ENCODE assay signal across 1 cellular context in genomic region chr3:48232734-48233133, GRCh38.
A peak's percentile ranks its signal among the peaks of the same experiment; 100 is the strongest.
TF ChIP-seq lines count a peak whose summit lies in the region.

No MANE protein-coding gene starts in this region.

TF ChIP-seq in HEK293, 187 proteins besides CTCF, POLR2A, EP300 and RAD21 (continued from another document and continues in another):
- TF ChIP-seq ZNF704 (tag by site-specific recombination; IDR thresholded peaks at IDR 0.05), result no peak
- peak; percentile 85 for TF ChIP-seq HIC1 (tag by site-specific recombination; IDR thresholded peaks at IDR 0.05)
- TF ChIP-seq ZNF354C (tag by site-specific recombination; IDR thresholded peaks at IDR 0.05; ENCODE audit: borderline replicate concordance, low read depth), result no peak
- TF ChIP-seq ZSCAN23 (tag by site-specific recombination; IDR thresholded peaks at IDR 0.05), result no peak
- TF ChIP-seq HOXD13 (CRISPR knock-in tag; IDR thresholded peaks at IDR 0.05; ENCODE audit: borderline replicate concordance), result no peak
- TF ChIP-seq ZNF239 (tag by site-specific recombination; IDR thresholded peaks at IDR 0.05), result no peak
- TF ChIP-seq, protein P1, sequence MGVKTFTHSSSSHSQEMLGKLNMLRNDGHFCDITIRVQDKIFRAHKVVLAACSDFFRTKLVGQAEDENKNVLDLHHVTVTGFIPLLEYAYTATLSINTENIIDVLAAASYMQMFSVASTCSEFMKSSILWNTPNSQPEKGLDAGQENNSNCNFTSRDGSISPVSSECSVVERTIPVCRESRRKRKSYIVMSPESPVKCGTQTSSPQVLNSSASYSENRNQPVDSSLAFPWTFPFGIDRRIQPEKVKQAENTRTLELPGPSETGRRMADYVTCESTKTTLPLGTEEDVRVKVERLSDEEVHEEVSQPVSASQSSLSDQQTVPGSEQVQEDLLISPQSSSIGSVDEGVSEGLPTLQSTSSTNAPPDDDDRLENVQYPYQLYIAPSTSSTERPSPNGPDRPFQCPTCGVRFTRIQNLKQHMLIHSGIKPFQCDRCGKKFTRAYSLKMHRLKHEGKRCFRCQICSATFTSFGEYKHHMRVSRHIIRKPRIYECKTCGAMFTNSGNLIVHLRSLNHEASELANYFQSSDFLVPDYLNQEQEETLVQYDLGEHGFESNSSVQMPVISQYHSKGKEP (tag by site-specific recombination; IDR thresholded peaks at IDR 0.05), result no peak
- 0 out of 2 replicates have a peak, but pooled peaks have one; percentile 18 for TF ChIP-seq ZFP37 (tag by site-specific recombination; IDR thresholded peaks at IDR 0.05)
- 0 out of 2 replicates have a peak, but pooled peaks have one; percentile 38 for TF ChIP-seq ZBTB17 (tag by site-specific recombination; IDR thresholded peaks at IDR 0.05)
- TF ChIP-seq, protein P2, sequence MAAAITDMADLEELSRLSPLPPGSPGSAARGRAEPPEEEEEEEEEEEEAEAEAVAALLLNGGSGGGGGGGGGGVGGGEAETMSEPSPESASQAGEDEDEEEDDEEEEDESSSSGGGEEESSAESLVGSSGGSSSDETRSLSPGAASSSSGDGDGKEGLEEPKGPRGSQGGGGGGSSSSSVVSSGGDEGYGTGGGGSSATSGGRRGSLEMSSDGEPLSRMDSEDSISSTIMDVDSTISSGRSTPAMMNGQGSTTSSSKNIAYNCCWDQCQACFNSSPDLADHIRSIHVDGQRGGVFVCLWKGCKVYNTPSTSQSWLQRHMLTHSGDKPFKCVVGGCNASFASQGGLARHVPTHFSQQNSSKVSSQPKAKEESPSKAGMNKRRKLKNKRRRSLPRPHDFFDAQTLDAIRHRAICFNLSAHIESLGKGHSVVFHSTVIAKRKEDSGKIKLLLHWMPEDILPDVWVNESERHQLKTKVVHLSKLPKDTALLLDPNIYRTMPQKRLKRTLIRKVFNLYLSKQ (tag by site-specific recombination; IDR thresholded peaks at IDR 0.05; ENCODE audit: borderline replicate concordance), result no peak
- peak; percentile 37; the same call in 1 of the 2 replicates for TF ChIP-seq ZNF2 (tag by site-specific recombination; IDR thresholded peaks at IDR 0.05)
- no peak for TF ChIP-seq PRDM6 (tag by site-specific recombination; IDR thresholded peaks at IDR 0.05)
- no peak for TF ChIP-seq ZNF544 (tag by site-specific recombination; IDR thresholded peaks at IDR 0.05)
- TF ChIP-seq ZNF558 (tag by site-specific recombination; IDR thresholded peaks at IDR 0.05), result no peak; the same call in 1 of the 2 replicates
- no peak for TF ChIP-seq ZSCAN18 (tag by site-specific recombination; IDR thresholded peaks at IDR 0.05)
- TF ChIP-seq, protein P3, sequence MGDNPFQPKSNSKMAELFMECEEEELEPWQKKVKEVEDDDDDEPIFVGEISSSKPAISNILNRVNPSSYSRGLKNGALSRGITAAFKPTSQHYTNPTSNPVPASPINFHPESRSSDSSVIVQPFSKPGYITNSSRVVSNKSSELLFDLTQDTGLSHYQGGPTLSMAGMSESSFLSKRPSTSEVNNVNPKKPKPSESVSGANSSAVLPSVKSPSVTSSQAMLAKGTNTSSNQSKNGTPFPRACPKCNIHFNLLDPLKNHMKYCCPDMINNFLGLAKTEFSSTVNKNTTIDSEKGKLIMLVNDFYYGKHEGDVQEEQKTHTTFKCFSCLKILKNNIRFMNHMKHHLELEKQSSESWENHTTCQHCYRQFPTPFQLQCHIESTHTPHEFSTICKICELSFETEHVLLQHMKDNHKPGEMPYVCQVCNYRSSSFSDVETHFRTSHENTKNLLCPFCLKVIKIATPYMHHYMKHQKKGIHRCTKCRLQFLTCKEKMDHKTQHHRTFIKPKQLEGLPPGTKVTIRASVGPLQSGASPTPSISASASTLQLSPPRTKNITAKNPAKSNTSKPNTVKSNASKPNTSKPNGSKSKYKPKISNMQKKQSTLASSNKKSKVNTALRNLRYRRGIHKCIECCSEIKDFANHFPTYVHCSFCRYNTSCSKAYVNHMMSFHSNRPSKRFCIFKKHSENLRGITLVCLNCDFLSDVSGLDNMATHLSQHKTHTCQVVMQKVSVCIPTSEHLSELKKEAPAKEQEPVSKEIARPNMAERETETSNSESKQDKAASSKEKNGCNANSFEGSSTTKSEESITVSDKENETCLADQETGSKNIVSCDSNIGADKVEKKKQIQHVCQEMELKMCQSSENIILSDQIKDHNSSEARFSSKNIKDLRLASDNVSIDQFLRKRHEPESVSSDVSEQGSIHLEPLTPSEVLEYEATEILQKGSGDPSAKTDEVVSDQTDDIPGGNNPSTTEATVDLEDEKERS (tag by site-specific recombination; IDR thresholded peaks at IDR 0.05), result no peak
- TF ChIP-seq ZNF23 (tag by site-specific recombination; IDR thresholded peaks at IDR 0.05; ENCODE audit: borderline replicate concordance), result no peak
- TF ChIP-seq ZNF248 (tag by site-specific recombination; IDR thresholded peaks at IDR 0.05), result no peak
- TF ChIP-seq ZNF518A (tag by site-specific recombination; conservative IDR thresholded peaks at IDR 0.05; ENCODE audit: low read depth), result peak; percentile 27; the same call in 1 of the 2 replicates
- no peak for TF ChIP-seq ZIC2 (tag by site-specific recombination; IDR thresholded peaks at IDR 0.05)
- no peak for TF ChIP-seq YY1 (tag by site-specific recombination; IDR thresholded peaks at IDR 0.05)
- no peak for TF ChIP-seq ZBTB11 (tag by site-specific recombination; conservative IDR thresholded peaks at IDR 0.05; ENCODE audit: low read depth)
- TF ChIP-seq SP7 (tag by site-specific recombination; IDR thresholded peaks at IDR 0.05), result peak; percentile 47; the same call in 1 of the 2 replicates
- TF ChIP-seq ZSCAN4 (tag by site-specific recombination; IDR thresholded peaks at IDR 0.05), result no peak
- no peak for TF ChIP-seq ZNF473 (tag by site-specific recombination; IDR thresholded peaks at IDR 0.05)
- TF ChIP-seq REPIN1 (tag by site-specific recombination; IDR thresholded peaks at IDR 0.05; ENCODE audit: low read depth), result no peak
- TF ChIP-seq ZNF629 (tag by site-specific recombination; IDR thresholded peaks at IDR 0.05), result no peak
- TF ChIP-seq ZSCAN30 (tag by site-specific recombination; IDR thresholded peaks at IDR 0.05), result no peak
